8 cellular contexts compared by ENCODE assay signal in genomic region chr6:11258260-11259237, GRCh38. TPM values are rescaled to one million over a fixed set of nuclear protein-coding genes. Genes with fewer than 3 reads are reported as not detected.
DNase-seq lines count a peak whose midpoint lies in the region; ATAC-seq and TF ChIP-seq lines count a peak whose summit lies in the region.
"Had no signal": no experiment of that assay in that cellular context is flagged by ENCODE, and none has a peak within 500 bp of the region (broad histone marks: within the 10 kb centered on the region; RNA-seq: fewer than 3 reads in every experiment).

No MANE protein-coding gene starts in this region.

- H3K27me3 ChIP-seq in parathyroid adenoma (ENCODE audit: control insufficient read depth, insufficient read depth, low read length) (no peaks in the 10 kb centered on the region), aorta (ENCODE audit: control insufficient read depth in 1 of 2, insufficient read depth in 2 of 2, low read length in 1 of 2) (no peaks in the 10 kb centered on the region)
- H3K27me3 ChIP-seq: cardiac muscle cell had no signal

- peak overlapping the region; percentile 74 for H2AFZ ChIP-seq in parathyroid adenoma

- H3K4me3 ChIP-seq in parathyroid adenoma (ENCODE audit: low read depth, low read length) (no peak overlapping the region), aorta (ENCODE audit: low read length in 2 of 2) (no peak overlapping the region)
- H3K4me3 ChIP-seq: cardiac muscle cell had no signal

- no peak for TF ChIP-seq CTCF in parathyroid adenoma (IDR thresholded peaks at IDR 0.05)

- H3K79me2 ChIP-seq in parathyroid adenoma = no peaks in the 10 kb centered on the region

- 90 to 92% methylated on average over 2 of the region's 2 CpGs for WGBS in aorta, 2 donors

- ATAC-seq in GM19351 (IDR thresholded peaks at IDR 0.05; ENCODE audit: unreplicated experiment) (peak; percentile 73), HG03066 (IDR thresholded peaks at IDR 0.05; ENCODE audit: low read depth, unreplicated experiment) (peak; percentile 72), aorta (ENCODE audit: low FRiP score) (no peak)

- H3K36me3 ChIP-seq in parathyroid adenoma (ENCODE audit: control insufficient read depth, insufficient read depth, low read length) = no peaks in the 10 kb centered on the region
- H3K36me3 ChIP-seq in aorta (ENCODE audit: control insufficient read depth in 1 of 2, insufficient read depth in 2 of 2, low read length in 1 of 2) = no peaks in the 10 kb centered on the region
- H3K36me3 ChIP-seq: cardiac muscle cell had no signal

- peaks cover 30% of the 10 kb centered on the region for H3K4me1 ChIP-seq in parathyroid adenoma
- H3K4me1 ChIP-seq in aorta (ENCODE audit: control insufficient read depth in 1 of 2, insufficient read depth in 2 of 2, low read length in 2 of 2) = peaks cover 0 to 4% of the 10 kb centered on the region in 2 donors

- H3K27ac ChIP-seq in parathyroid adenoma (peak overlapping the region; percentile 64), aorta (ENCODE audit: low read depth in 1 of 2, low read length in 2 of 2) (no peak overlapping the region)
- H3K27ac ChIP-seq: cardiac muscle cell had no signal

- DNase-seq in activated effector memory CD4-positive, alpha-beta T cell treated with Interleukin-2 at 50 U/mL for 16 hours = peak; percentile 44
- DNase-seq in kidney tubule cell (ENCODE audit: low spot score) (no peak), HPDE6-E6E7 (ENCODE audit: extremely low spot score) (no peak), aorta (no peak)

- no peak overlapping the region for H3K9ac ChIP-seq in parathyroid adenoma

- no peaks in the 10 kb centered on the region for H3K9me3 ChIP-seq in parathyroid adenoma (ENCODE audit: control insufficient read depth, low read length)
- no peaks in the 10 kb centered on the region for H3K9me3 ChIP-seq in aorta (ENCODE audit: control insufficient read depth, low read length)

- peak overlapping the region; percentile 5 for H3K4me2 ChIP-seq in parathyroid adenoma (ENCODE audit: low read length)

- intact Hi-C loops in aorta (cut with DNase I) = no loop called here

RNA-seq across cellular contexts. Expression of gene NEDD9, which starts 26.1 kb away (rescaled TPM):
- total RNA-seq in aorta = 100 to 1,000 TPM in 1 of 2 donors, 10 to 100 TPM in 1; 49.8 to 252 TPM
- 10 to 100 TPM; 11.3 to 26.9 TPM for polyA plus RNA-seq in aorta
